12 cellular contexts compared by ENCODE assay signal in genomic region chr6:152993847-152994246, GRCh38. TPM values are rescaled to one million over a fixed set of nuclear protein-coding genes. Genes with fewer than 3 reads are reported as not detected.
A peak's percentile ranks its signal among the peaks of the same experiment; 100 is the strongest.
DNase-seq lines count a peak whose midpoint lies in the region; ATAC-seq and TF ChIP-seq lines count a peak whose summit lies in the region.
"Had no signal": no experiment of that assay in that cellular context is flagged by ENCODE, and none has a peak within 500 bp of the region (broad histone marks: within the 10 kb centered on the region; RNA-seq: fewer than 3 reads in every experiment).

No MANE protein-coding gene starts in this region.

- no peak overlapping the region for H3K27ac ChIP-seq in CD8-positive, alpha-beta T cell (ENCODE audit: low read depth, low read length)
- H3K27ac ChIP-seq in KMS-11 = peak overlapping the region; percentile 12; the same call in 1 of the 2 replicates

- H3K9me3 ChIP-seq in CD8-positive, alpha-beta T cell (ENCODE audit: low read length) = no peaks in the 10 kb centered on the region

- no peak overlapping the region for H3K4me3 Mint-ChIP-seq in activated T-cell treated with anti-CD3 and anti-CD28 coated beads, Interleukin-2, amount 50 U/mL, for 24 hours
- no peak overlapping the region for H3K4me3 Mint-ChIP-seq in CD8-positive, alpha-beta T cell
- no peak overlapping the region for H3K4me3 Mint-ChIP-seq in activated naive CD8-positive, alpha-beta T cell treated with anti-CD3 and anti-CD28 coated beads for 36 hours

- H3K27ac Mint-ChIP-seq in activated T-cell treated with anti-CD3 and anti-CD28 coated beads, Interleukin-2, amount 50 U/mL, for 24 hours = peak overlapping the region; percentile 91
- peak overlapping the region; percentile 67 for H3K27ac Mint-ChIP-seq in CD8-positive, alpha-beta T cell
- peak overlapping the region; percentile 66 for H3K27ac Mint-ChIP-seq in activated naive CD8-positive, alpha-beta T cell treated with anti-CD3 and anti-CD28 coated beads for 36 hours

- H3K4me3 ChIP-seq in CD8-positive, alpha-beta T cell (ENCODE audit: low read depth, low read length) = no peak overlapping the region
- no peak overlapping the region for H3K4me3 ChIP-seq in KMS-11 (IDR thresholded peaks at IDR 0.05; ENCODE audit: insufficient read depth, low read depth, low read length)

- no peak for DNase-seq in activated T-cell treated with anti-CD3 and anti-CD28 coated beads, Interleukin-2, amount 50 U/mL, for 24 hours
- no peak for DNase-seq in activated T-cell treated with anti-CD3 and anti-CD28 coated beads, Interleukin-2, amount 50 U/mL, for 48 hours
- DNase-seq in CD8-positive, alpha-beta T cell = no peak
- no peak for DNase-seq in activated naive CD8-positive, alpha-beta T cell treated with anti-CD3 and anti-CD28 coated beads for 36 hours
- DNase-seq: Calu3; NCI-H1417 treated with DMSO at 0.1 percent for 48 hours; NCI-H1930; NK-92 treated with Interleukin-12 subunit alpha and Interleukin-12 subunit beta, amount 100 ng/mL, for 24 hours; SHP77 had no signal

- CTCF ChIA-PET in CD8-positive, alpha-beta T cell (lab: Charles Lee) = no interaction called here

- no peaks in the 10 kb centered on the region for H4K20me1 ChIP-seq in KMS-11 (ENCODE audit: insufficient read depth)

- no peak overlapping the region for H2AFZ ChIP-seq in KMS-11 (ENCODE audit: low read depth)

- H3K36me3 Mint-ChIP-seq in activated T-cell treated with anti-CD3 and anti-CD28 coated beads, Interleukin-2, amount 50 U/mL, for 24 hours (ENCODE audit: low read depth) = peaks cover 89% of the 10 kb centered on the region
- peaks cover 66% of the 10 kb centered on the region for H3K36me3 Mint-ChIP-seq in CD8-positive, alpha-beta T cell
- H3K36me3 Mint-ChIP-seq in activated naive CD8-positive, alpha-beta T cell treated with anti-CD3 and anti-CD28 coated beads for 36 hours = peaks cover 41% of the 10 kb centered on the region

- intact Hi-C loops in CD8-positive, alpha-beta T cell (cut with DNase I, micrococcal nuclease) = loop anchor here in 1 of 2 experiments (10.0 kb wide), 1 partner anchor 809 kb away; no protein-coding TSS in a partner anchor

- no peaks in the 10 kb centered on the region for H3K27me3 ChIP-seq in CD8-positive, alpha-beta T cell (ENCODE audit: insufficient read depth, low read length)
- no peaks in the 10 kb centered on the region for H3K27me3 ChIP-seq in KMS-11 (ENCODE audit: insufficient read depth, low read depth)

- ATAC-seq in CD8-positive, alpha-beta T cell = no peak
- no peak for ATAC-seq in HG03039 (IDR thresholded peaks at IDR 0.05; ENCODE audit: unreplicated experiment)
- no peak for ATAC-seq in HG03135 (IDR thresholded peaks at IDR 0.05; ENCODE audit: unreplicated experiment)

- H3K4me2 ChIP-seq in KMS-11 = no peak overlapping the region

- no peaks in the 10 kb centered on the region for H3K9me3 Mint-ChIP-seq in activated T-cell treated with anti-CD3 and anti-CD28 coated beads, Interleukin-2, amount 50 U/mL, for 24 hours
- H3K9me3 Mint-ChIP-seq in CD8-positive, alpha-beta T cell = no peaks in the 10 kb centered on the region
- H3K9me3 Mint-ChIP-seq in activated naive CD8-positive, alpha-beta T cell treated with anti-CD3 and anti-CD28 coated beads for 36 hours = no peaks in the 10 kb centered on the region

- H3K27me3 Mint-ChIP-seq in activated T-cell treated with anti-CD3 and anti-CD28 coated beads, Interleukin-2, amount 50 U/mL, for 24 hours = no peaks in the 10 kb centered on the region
- no peaks in the 10 kb centered on the region for H3K27me3 Mint-ChIP-seq in CD8-positive, alpha-beta T cell (ENCODE audit: low read depth)
- no peaks in the 10 kb centered on the region for H3K27me3 Mint-ChIP-seq in activated naive CD8-positive, alpha-beta T cell treated with anti-CD3 and anti-CD28 coated beads for 36 hours

- H3K9ac ChIP-seq in KMS-11 = no peak overlapping the region

- POLR2A ChIA-PET in CD8-positive, alpha-beta T cell (lab: Charles Lee) = no interaction called here

- peaks cover 14% of the 10 kb centered on the region for H3K4me1 ChIP-seq in CD8-positive, alpha-beta T cell (ENCODE audit: insufficient read depth, low read length)
- peaks cover 3% of the 10 kb centered on the region for H3K4me1 ChIP-seq in KMS-11 (ENCODE audit: low read depth, poor library complexity, severe bottlenecking)

- peaks cover 51% of the 10 kb centered on the region for H3K79me2 ChIP-seq in KMS-11 (ENCODE audit: insufficient read depth, low read depth)

- no peak for TF ChIP-seq CTCF in CD8-positive, alpha-beta T cell (IDR thresholded peaks at IDR 0.05)
- no peak for TF ChIP-seq CTCF in KMS-11 (conservative IDR thresholded peaks at IDR 0.05; ENCODE audit: low read depth, low read length)

- peaks cover 9% of the 10 kb centered on the region for H3K36me3 ChIP-seq in CD8-positive, alpha-beta T cell (ENCODE audit: insufficient read depth, low read length)
- peaks cover 6% of the 10 kb centered on the region; the same call in 1 of the 2 replicates for H3K36me3 ChIP-seq in KMS-11 (ENCODE audit: insufficient read depth)

- H3K4me1 Mint-ChIP-seq in activated T-cell treated with anti-CD3 and anti-CD28 coated beads, Interleukin-2, amount 50 U/mL, for 24 hours (ENCODE audit: low read depth) = peaks cover 56% of the 10 kb centered on the region
- H3K4me1 Mint-ChIP-seq in CD8-positive, alpha-beta T cell (ENCODE audit: low read depth) = peaks cover 42% of the 10 kb centered on the region
- peaks cover 35% of the 10 kb centered on the region for H3K4me1 Mint-ChIP-seq in activated naive CD8-positive, alpha-beta T cell treated with anti-CD3 and anti-CD28 coated beads for 36 hours

RNA-seq across cellular contexts. Expression of gene MTRF1L, which starts 8.7 kb away (rescaled TPM):
- 10 to 100 TPM; 10.5 to 13.4 TPM for total RNA-seq in CD8-positive, alpha-beta T cell
- total RNA-seq in activated naive CD8-positive, alpha-beta T cell treated with anti-CD3 and anti-CD28 coated beads for 36 hours = 10 to 100 TPM; 16.8 to 18.2 TPM

RNA-seq across cellular contexts. Expression of gene FBXO5, which starts 11.0 kb away (rescaled TPM):
- 1 to 10 TPM; 3.0 to 3.9 TPM for total RNA-seq in CD8-positive, alpha-beta T cell
- 10 to 100 TPM; 51.4 to 52.6 TPM for total RNA-seq in activated naive CD8-positive, alpha-beta T cell treated with anti-CD3 and anti-CD28 coated beads for 36 hours

Comparison
In these comparisons a context has a peak if more than half of its experiments do, and no peak if none do; other contexts are left out.
1. RNA of gene FBXO5, which starts 11.0 kb away (total RNA-seq): 51.4 to 52.6 TPM in activated naive CD8-positive, alpha-beta T cell treated with anti-CD3 and anti-CD28 coated beads for 36 hours; 3.0 to 3.9 TPM in CD8-positive, alpha-beta T cell; every median in the first group is over 10 times any median in the second.
2. Peak in every context shown above with its lines, with median percentiles within 50 percentile points of each other: H3K27ac Mint-ChIP-seq.